17 cellular contexts compared by ENCODE assay signal in genomic region chr3:156806698-156807097, GRCh38. TPM values are rescaled to one million over a fixed set of nuclear protein-coding genes. Genes with fewer than 3 reads are reported as not detected.
DNase-seq lines count a peak whose midpoint lies in the region; ATAC-seq and TF ChIP-seq lines count a peak whose summit lies in the region.
"Had no signal": no experiment of that assay in that cellular context is flagged by ENCODE, and none has a peak within 500 bp of the region (broad histone marks: within the 10 kb centered on the region; RNA-seq: fewer than 3 reads in every experiment).

No MANE protein-coding gene starts in this region.

- no peak for DNase-seq in GM23338 (ENCODE audit: low spot score)
- no peak for DNase-seq in epithelial cell of prostate (ENCODE audit: low read depth, low spot score)
- no peak for DNase-seq in activated T-cell treated with anti-CD3 and anti-CD28 coated beads, Interleukin-2, amount 50 U/mL, for 1 hour
- no peak for DNase-seq in tibial artery
- DNase-seq: ACHN; BE2C; C1 segment of cervical spinal cord; CD4-positive, CD25-positive, alpha-beta regulatory T cell; CD8-positive, alpha-beta memory T cell; COR-L47; DMS 273 treated with DMSO at 0.1 percent for 48 hours; DMS53; DND-41; GOT3; H7 had no signal

- no peaks in the 10 kb centered on the region for H3K36me3 Mint-ChIP-seq in GM23338 (ENCODE audit: low read depth)
- no peaks in the 10 kb centered on the region for H3K36me3 Mint-ChIP-seq in activated T-helper 17 cell treated with anti-CD3 and anti-CD28 coated beads, Interleukin-2, amount 50 U/mL, for 72 hours (ENCODE audit: low read depth)

- peaks cover 0 to 3% (median 0%) of the 10 kb centered on the region in 3 donors for H3K9me3 ChIP-seq in tibial artery
- H3K9me3 ChIP-seq: BE2C had no signal

- H3K4me3 ChIP-seq in GM23338: no peak overlapping the region
- H3K4me3 ChIP-seq in tibial artery: no peak overlapping the region

- intact Hi-C loops in tibial artery (cut with DNase I; ENCODE audit: low total_unique reads): no loop called here

- H3K36me3 ChIP-seq in GM23338 (ENCODE audit: insufficient read depth) (no peaks in the 10 kb centered on the region), tibial artery (no peaks in the 10 kb centered on the region)
- H3K36me3 ChIP-seq: BE2C had no signal

- no peaks in the 10 kb centered on the region for H3F3A ChIP-seq in GM23338 (replicated peaks; ENCODE audit: low read depth)

- peaks cover 2% of the 10 kb centered on the region for H3K27me3 Mint-ChIP-seq in GM23338 (ENCODE audit: insufficient read depth, low read depth, poor library complexity)
- no peaks in the 10 kb centered on the region for H3K27me3 Mint-ChIP-seq in activated T-helper 17 cell treated with anti-CD3 and anti-CD28 coated beads, Interleukin-2, amount 50 U/mL, for 72 hours
- H3K27me3 Mint-ChIP-seq: CD8-positive, alpha-beta memory T cell had no signal

- H3K4me1 ChIP-seq in GM23338 (ENCODE audit: insufficient read depth) (peaks cover 4% of the 10 kb centered on the region; the same call in 1 of the 2 replicates), tibial artery (no peaks in the 10 kb centered on the region)
- H3K4me1 ChIP-seq: BE2C had no signal

- H3K79me2 ChIP-seq in GM23338 (replicated peaks; ENCODE audit: insufficient read depth): no peaks in the 10 kb centered on the region

- H3K4me2 ChIP-seq in GM23338: no peak overlapping the region

- no peaks in the 10 kb centered on the region for H3K4me1 Mint-ChIP-seq in GM23338
- peaks cover 13% of the 10 kb centered on the region for H3K4me1 Mint-ChIP-seq in activated T-helper 17 cell treated with anti-CD3 and anti-CD28 coated beads, Interleukin-2, amount 50 U/mL, for 72 hours

- no peak overlapping the region for H3K27ac Mint-ChIP-seq in GM23338
- peak overlapping the region; percentile 13 for H3K27ac Mint-ChIP-seq in activated T-helper 17 cell treated with anti-CD3 and anti-CD28 coated beads, Interleukin-2, amount 50 U/mL, for 72 hours
- H3K27ac Mint-ChIP-seq: CD4-positive, CD25-positive, alpha-beta regulatory T cell had no signal

- ATAC-seq in GM23338 (no peak), HG02973 (IDR thresholded peaks at IDR 0.05; ENCODE audit: unreplicated experiment) (no peak)
- no peak for ATAC-seq in activated T-helper 17 cell treated with anti-CD3 and anti-CD28 coated beads, Interleukin-2, amount 50 U/mL, for 72 hours (replicated peaks)

- no peak overlapping the region for H3K4me3 Mint-ChIP-seq in GM23338
- H3K4me3 Mint-ChIP-seq in activated T-helper 17 cell treated with anti-CD3 and anti-CD28 coated beads, Interleukin-2, amount 50 U/mL, for 72 hours: no peak overlapping the region
- H3K4me3 Mint-ChIP-seq: CD4-positive, CD25-positive, alpha-beta regulatory T cell; CD8-positive, alpha-beta memory T cell had no signal

- peaks cover 8% of the 10 kb centered on the region; the same call in 1 of the 2 replicates for H3K9me2 ChIP-seq in GM23338 (ENCODE audit: insufficient read depth)

- no peaks in the 10 kb centered on the region for H3K27me3 ChIP-seq in GM23338 (ENCODE audit: insufficient read depth)
- H3K27me3 ChIP-seq in tibial artery: no peaks in the 10 kb centered on the region

- H3K27ac ChIP-seq in GM23338 (ENCODE audit: low read depth): no peak overlapping the region
- peak overlapping the region; percentile 99 for H3K27ac ChIP-seq in epithelial cell of prostate
- no peak overlapping the region for H3K27ac ChIP-seq in tibial artery

- H4K20me1 ChIP-seq in GM23338 (replicated peaks; ENCODE audit: insufficient read depth): no peaks in the 10 kb centered on the region

- TF ChIP-seq CTCF in GM23338 (conservative IDR thresholded peaks at IDR 0.05; ENCODE audit: low read depth in 2 of 2) (no peak), tibial artery (IDR thresholded peaks at IDR 0.05) (no peak)

- H3K9me3 Mint-ChIP-seq in GM23338: no peaks in the 10 kb centered on the region
- H3K9me3 Mint-ChIP-seq in activated T-helper 17 cell treated with anti-CD3 and anti-CD28 coated beads, Interleukin-2, amount 50 U/mL, for 72 hours: peaks cover 13% of the 10 kb centered on the region
- H3K9me3 Mint-ChIP-seq: CD8-positive, alpha-beta memory T cell had no signal

- peak overlapping the region; percentile 76; the same call in 1 of the 2 replicates for H2AFZ ChIP-seq in GM23338

TF ChIP-seq in GM23338, 12 proteins besides CTCF, POLR2A, EP300 and RAD21 (continues in another document):
- no peak for TF ChIP-seq EZH2phosphoT487 (IDR thresholded peaks at IDR 0.05; ENCODE audit: unreplicated experiment)
- no peak for TF ChIP-seq EZH2 (IDR thresholded peaks at IDR 0.05; ENCODE audit: low read depth, unreplicated experiment)
- TF ChIP-seq ETS1 (IDR thresholded peaks at IDR 0.05): no peak
- TF ChIP-seq STAT1 (IDR thresholded peaks at IDR 0.05; ENCODE audit: unreplicated experiment): no peak
- TF ChIP-seq JUNB (IDR thresholded peaks at IDR 0.05; ENCODE audit: unreplicated experiment): no peak
- no peak for TF ChIP-seq ZNF331 (CRISPR knock-in tag; IDR thresholded peaks at IDR 0.05; ENCODE audit: low read depth)
- TF ChIP-seq ZNF114 (CRISPR knock-in tag; IDR thresholded peaks at IDR 0.05): no peak
- TF ChIP-seq POLR2AphosphoS5 (IDR thresholded peaks at IDR 0.05; ENCODE audit: low read depth): no peak
- no peak for TF ChIP-seq ZNF462 (CRISPR knock-in tag; IDR thresholded peaks at IDR 0.05)
- no peak for TF ChIP-seq CREB1 (CRISPR knock-in tag; IDR thresholded peaks at IDR 0.05; ENCODE audit: low read depth)

RNA-seq across cellular contexts. Expression of gene LEKR1, which starts 19.5 kb away (rescaled TPM):
- total RNA-seq in GM23338 (2014; rRNA removed; shearing (Covaris generic)): not detected in 2 replicates
- polyA plus RNA-seq in GM23338 (2016; fragmentation: Nextera tagmentation; extraction: Ambion mirVana): not detected in 2 replicates
- total RNA-seq in activated T-helper 17 cell treated with anti-CD3 and anti-CD28 coated beads, Interleukin-2, amount 50 U/mL, for 72 hours: under 1 TPM; 0.91 to 0.93 TPM
